In genomic region chr6:131043902-131044447, GRCh38 we compare ENCODE assay signal across 21 cellular contexts. TPM values are rescaled to one million over a fixed set of nuclear protein-coding genes. Genes with fewer than 3 reads are reported as not detected.
DNase-seq lines count a peak whose midpoint lies in the region; ATAC-seq, FAIRE-seq and TF ChIP-seq lines count a peak whose summit lies in the region.
"Had no signal": no experiment of that assay in that cellular context is flagged by ENCODE, and none has a peak within 500 bp of the region (broad histone marks: within the 10 kb centered on the region; RNA-seq: fewer than 3 reads in every experiment).

No MANE protein-coding gene starts in this region.

- peaks cover 37% of the 10 kb centered on the region for H3K4me1 Mint-ChIP-seq in osteocyte (ENCODE audit: unreplicated experiment)

- no peak overlapping the region for H3K4me3 Mint-ChIP-seq in osteocyte (ENCODE audit: unreplicated experiment)
- H3K4me3 Mint-ChIP-seq: B cell; CD4-positive, alpha-beta T cell; CD8-positive, alpha-beta T cell had no signal

- no peaks in the 10 kb centered on the region for H3K9me3 Mint-ChIP-seq in osteocyte (ENCODE audit: unreplicated experiment)
- H3K9me3 Mint-ChIP-seq: CD8-positive, alpha-beta T cell had no signal

- no peaks in the 10 kb centered on the region for H3K36me3 ChIP-seq in heart left ventricle
- H3K36me3 ChIP-seq in SK-N-MC (ENCODE audit: insufficient read depth, low read length) = no peaks in the 10 kb centered on the region
- H3K36me3 ChIP-seq in spleen = no peaks in the 10 kb centered on the region

- FAIRE-seq in frontal cortex (lab: Jason Lieb, UNC) = peak; percentile 15
- FAIRE-seq: A549, G401.6, GM12891 had no signal

- no peak for TF ChIP-seq POLR2A in heart left ventricle (IDR thresholded peaks at IDR 0.05)
- no peak for TF ChIP-seq POLR2A in spleen (IDR thresholded peaks at IDR 0.05)

- no peaks in the 10 kb centered on the region for H3K36me3 Mint-ChIP-seq in osteocyte (ENCODE audit: unreplicated experiment)
- H3K36me3 Mint-ChIP-seq: CD8-positive, alpha-beta T cell had no signal

- H3K27me3 Mint-ChIP-seq in osteocyte (ENCODE audit: unreplicated experiment) = no peaks in the 10 kb centered on the region
- H3K27me3 Mint-ChIP-seq: B cell; CD4-positive, alpha-beta T cell had no signal

- no peak overlapping the region for H3K9ac ChIP-seq in SK-N-MC (ENCODE audit: insufficient read length)
- H3K9ac ChIP-seq: BLaER1 treated with 17β-estradiol and CSF1 and Interleukin-3, amounts not matched to agents 10 nM and 100 nM had no signal

- H3K27me3 ChIP-seq in heart left ventricle (no peaks in the 10 kb centered on the region), spleen (replicated peaks in 1 of 7) (no peaks in the 10 kb centered on the region)
- H3K27me3 ChIP-seq: BLaER1 treated with 17β-estradiol and CSF1 and Interleukin-3, amounts not matched to agents 10 nM and 100 nM had no signal

- no peak overlapping the region for H3K27ac Mint-ChIP-seq in osteocyte (ENCODE audit: unreplicated experiment)
- H3K27ac Mint-ChIP-seq: B cell; CD4-positive, alpha-beta T cell; CD8-positive, alpha-beta T cell had no signal

- 76 to 96% (median 85%) methylated on average over 4 of the region's 4 CpGs for WGBS in heart left ventricle, 4 donors
- 74 to 95% (median 84%) methylated on average over 4 of the region's 4 CpGs for WGBS in spleen, 5 donors

- H3K4me1 ChIP-seq in heart left ventricle (peaks cover 0 to 26% (median 2%) of the 10 kb centered on the region in 12 donors), spleen (peaks cover 0 to 7% (median under 1%) of the 10 kb centered on the region in 6 donors)
- H3K4me1 ChIP-seq: BLaER1 treated with 17β-estradiol and CSF1 and Interleukin-3, amounts not matched to agents 10 nM and 100 nM had no signal

- DNase-seq in Right ventricle myocardium inferior (ENCODE audit: missing footprints) (peak; percentile 67), heart left ventricle (no peak), SK-N-MC (ENCODE audit: low read depth, low spot score) (no peak), frontal cortex (ENCODE audit: low spot score in 2 of 2) (no peak), spleen (peak; percentile 54), osteocyte (ENCODE audit: extremely low spot score, unreplicated experiment) (no peak)
- DNase-seq: AML-193; Caco-2; Calu3; CD4-positive, alpha-beta T cell; CD8-positive, alpha-beta T cell; DMS79 treated with DMSO at 0.1 percent for 48 hours; GF-D8 had no signal

- ATAC-seq in Right ventricle myocardium inferior (no peak), heart left ventricle (no peak), GM21390 (IDR thresholded peaks at IDR 0.05; ENCODE audit: unreplicated experiment) (no peak)
- ATAC-seq: A549; CD8-positive, alpha-beta T cell had no signal

- H3K4me3 ChIP-seq in heart left ventricle (no peak overlapping the region), SK-N-MC (no peak overlapping the region), spleen (no peak overlapping the region)
- H3K4me3 ChIP-seq: A549; BLaER1 treated with 17β-estradiol and CSF1 and Interleukin-3, amounts not matched to agents 10 nM and 100 nM had no signal

- no peaks in the 10 kb centered on the region for H3K9me3 ChIP-seq in heart left ventricle
- H3K9me3 ChIP-seq in SK-N-MC (ENCODE audit: low read depth, low read length) = no peaks in the 10 kb centered on the region
- no peaks in the 10 kb centered on the region for H3K9me3 ChIP-seq in spleen
- H3K9me3 ChIP-seq: A549, Caco-2 had no signal

- no peak overlapping the region for H3K27ac ChIP-seq in heart left ventricle
- peak overlapping the region; percentile 16; the same call in 1 of the 2 replicates for H3K27ac ChIP-seq in SK-N-MC
- no peak overlapping the region for H3K27ac ChIP-seq in spleen
- H3K27ac ChIP-seq: 22Rv1; A549; BLaER1 treated with 17β-estradiol and CSF1 and Interleukin-3, amounts not matched to agents 10 nM and 100 nM; C4-2B had no signal

- intact Hi-C loops in Right ventricle myocardium inferior (cut with DNase I) (no loop called here), heart left ventricle (cut with DNase I) (no loop called here), spleen (cut with DNase I; ENCODE audit: low total_unique reads) (no loop called here)

- TF ChIP-seq CTCF in heart left ventricle (IDR thresholded peaks at IDR 0.05) (no peak), spleen (IDR thresholded peaks at IDR 0.05 in 8 of 11, conservative IDR thresholded peaks at IDR 0.05 in 3 of 11) (no peak), osteocyte (IDR thresholded peaks at IDR 0.05) (no peak)

RNA-seq across cellular contexts. Expression of gene EPB41L2, which starts 19.1 kb away (rescaled TPM):
- total RNA-seq in Right ventricle myocardium inferior (97.2 TPM), heart left ventricle (100 to 1,000 TPM in 1 of 9 donors, 10 to 100 TPM in 8; 41.0 to 115 (median 53.7) TPM), frontal cortex (30.2 TPM), spleen (100 to 1,000 TPM in 6 of 7 donors, 10 to 100 TPM in 1; 98.7 to 210 (median 138) TPM), osteocyte (65.3 and 67.5 TPM in 2 replicates)
- polyA plus RNA-seq in heart left ventricle (10 to 100 TPM; 21.3 to 25.5 TPM), spleen (10 to 100 TPM; 19.3 to 35.0 (median 20.2) TPM)

Comparison
In these comparisons a context has a peak if more than half of its experiments do, and no peak if none do; other contexts are left out.
1. DNase-seq: peak in Right ventricle myocardium inferior (single experiment) and spleen (single experiment); none in heart left ventricle (0 of 5), SK-N-MC (single experiment), frontal cortex (0 of 2) and osteocyte (single experiment).